In the genomic region with DNA sequence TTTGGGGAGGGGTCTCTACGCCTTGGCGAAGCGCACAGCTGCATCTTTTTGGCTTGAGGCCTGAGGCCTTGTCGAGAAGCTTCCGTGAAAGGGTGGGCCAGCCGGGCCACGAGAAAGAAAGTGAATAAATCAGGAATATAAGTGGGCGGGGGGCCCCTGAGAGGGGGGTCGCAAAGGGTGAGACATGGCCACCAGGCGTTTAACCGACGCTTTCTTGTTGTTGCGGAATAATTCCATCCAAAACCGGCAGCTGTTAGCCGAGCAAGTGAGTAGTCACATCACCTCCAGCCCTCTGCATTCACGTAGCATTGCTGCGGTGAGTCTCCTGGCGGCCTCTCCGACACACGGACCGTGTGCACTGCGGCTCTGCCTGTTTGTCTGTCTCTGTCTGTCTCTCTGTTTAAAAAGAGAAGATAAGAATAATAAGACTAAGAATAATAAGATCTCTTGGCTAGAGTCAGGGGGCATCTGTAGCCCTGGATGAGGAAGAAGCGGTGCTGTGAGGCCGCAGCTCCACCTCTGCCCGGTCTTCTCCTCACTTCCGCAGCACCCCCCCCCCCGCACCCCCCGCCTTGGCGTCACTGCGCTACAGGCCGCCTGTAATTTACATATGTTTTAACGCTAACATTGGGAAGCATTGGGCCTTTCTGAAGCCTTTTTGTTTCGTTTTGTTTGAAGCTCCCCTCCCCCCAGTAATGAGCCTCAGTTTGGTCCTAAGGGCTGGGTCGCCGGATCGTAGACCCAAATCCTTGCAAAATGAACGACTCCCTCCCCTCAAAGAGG, we compare ENCODE assay signal across 1 cellular context.
A peak's percentile ranks its signal among the peaks of the same experiment; 100 is the strongest.
TF ChIP-seq lines count a peak whose summit lies in the region.

No MANE protein-coding gene starts in this region.

TF ChIP-seq in K562, 482 proteins besides CTCF, POLR2A, EP300 and RAD21 (continued from another document and continues in another):
- no peak for TF ChIP-seq PATZ1 (CRISPR knock-in tag; IDR thresholded peaks at IDR 0.05; ENCODE audit: borderline replicate concordance)
- no peak for TF ChIP-seq PRDM10 (IDR thresholded peaks at IDR 0.05; ENCODE audit: partially characterized antibody)
- TF ChIP-seq KDM5B (IDR thresholded peaks at IDR 0.05; ENCODE audit: insufficient replicate concordance, low read depth, low read length) = peak; percentile 32
- no peak for TF ChIP-seq PREB (CRISPR knock-in tag; IDR thresholded peaks at IDR 0.05)
- TF ChIP-seq ATF1 (CRISPR knock-in tag; IDR thresholded peaks at IDR 0.05) = no peak; the same call in 1 of the 2 replicates
- peak; percentile 89 for TF ChIP-seq ATF1 (tag; IDR thresholded peaks at IDR 0.05)
- peak; percentile 52 for TF ChIP-seq ETS1 (conservative IDR thresholded peaks at IDR 0.05; ENCODE audit: control insufficient read depth, low read depth, low read length)
- peak; percentile 28; the same call in 1 of the 2 replicates for TF ChIP-seq POLR2H (tag; IDR thresholded peaks at IDR 0.05; ENCODE audit: low read depth)
- TF ChIP-seq, protein P1, sequence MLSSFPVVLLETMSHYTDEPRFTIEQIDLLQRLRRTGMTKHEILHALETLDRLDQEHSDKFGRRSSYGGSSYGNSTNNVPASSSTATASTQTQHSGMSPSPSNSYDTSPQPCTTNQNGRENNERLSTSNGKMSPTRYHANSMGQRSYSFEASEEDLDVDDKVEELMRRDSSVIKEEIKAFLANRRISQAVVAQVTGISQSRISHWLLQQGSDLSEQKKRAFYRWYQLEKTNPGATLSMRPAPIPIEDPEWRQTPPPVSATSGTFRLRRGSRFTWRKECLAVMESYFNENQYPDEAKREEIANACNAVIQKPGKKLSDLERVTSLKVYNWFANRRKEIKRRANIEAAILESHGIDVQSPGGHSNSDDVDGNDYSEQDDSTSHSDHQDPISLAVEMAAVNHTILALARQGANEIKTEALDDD (IDR thresholded peaks at IDR 0.05) = no peak
- TF ChIP-seq POLR2AphosphoS2 (IDR thresholded peaks at IDR 0.05; ENCODE audit: low read length) = no peak
- TF ChIP-seq ATF4 (CRISPR knock-in tag; IDR thresholded peaks at IDR 0.05) = no peak
- peak; percentile 28 for TF ChIP-seq POLR2B (IDR thresholded peaks at IDR 0.05; ENCODE audit: low read depth, partially characterized antibody)
- no peak for TF ChIP-seq RBM14 (IDR thresholded peaks at IDR 0.05; ENCODE audit: borderline replicate concordance, insufficient read depth, low read depth, low read length)
- TF ChIP-seq TBP (optimal IDR thresholded peaks at IDR 0.05; ENCODE audit: low read depth, low read length) = peak; percentile 29
- peak; percentile 41; the same call in 1 of the 2 replicates for TF ChIP-seq ETV1 (tag; conservative IDR thresholded peaks at IDR 0.05; ENCODE audit: low read depth)
- TF ChIP-seq RBBP5 (IDR thresholded peaks at IDR 0.05; ENCODE audit: borderline replicate concordance, insufficient read depth, low read length, poor library complexity, severe bottlenecking) = peak; percentile 17
- TF ChIP-seq PHF20 (IDR thresholded peaks at IDR 0.05; ENCODE audit: partially characterized antibody) = peak; percentile 20
- no peak for TF ChIP-seq HSF4 (CRISPR knock-in tag; IDR thresholded peaks at IDR 0.05; ENCODE audit: borderline replicate concordance)
- peak; percentile 38; the same call in 1 of the 2 replicates for TF ChIP-seq POLR2AphosphoS5 (IDR thresholded peaks at IDR 0.05; ENCODE audit: control insufficient read depth, insufficient read depth, low read depth, low read length)
- TF ChIP-seq KDM4B (IDR thresholded peaks at IDR 0.05; ENCODE audit: borderline replicate concordance in 2 of 2, low read depth in 1 of 2) = peak in 1 of 2 experiments; percentile 56; a peak in 1 of 4 replicates
- TF ChIP-seq ZNF592 (IDR thresholded peaks at IDR 0.05) = 0 out of 2 replicates have a peak, but pooled peaks have one; percentile 5
- no peak for TF ChIP-seq ZNF398 (CRISPR knock-in tag; IDR thresholded peaks at IDR 0.05)
- TF ChIP-seq YY1 (IDR thresholded peaks at IDR 0.05; ENCODE audit: borderline replicate concordance in 1 of 3, control insufficient read depth in 1 of 3, extremely low read depth in 1 of 3, insufficient read depth in 3 of 3, insufficient read length in 1 of 3, insufficient replicate concordance in 2 of 3, low read depth in 1 of 3, low read length in 2 of 3) = peak in 1 of 3 experiments; percentile 3
- TF ChIP-seq ZNF263 (CRISPR knock-in tag; IDR thresholded peaks at IDR 0.05; ENCODE audit: borderline replicate concordance) = peak; percentile 46; the same call in 1 of the 2 replicates
- TF ChIP-seq TGIF2 (CRISPR knock-in tag; IDR thresholded peaks at IDR 0.05) = no peak
- peak; percentile 34; the same call in 1 of the 2 replicates for TF ChIP-seq ZBTB7A (IDR thresholded peaks at IDR 0.05; ENCODE audit: borderline replicate concordance, control insufficient read depth, low read depth, low read length)
- TF ChIP-seq, protein P2, sequence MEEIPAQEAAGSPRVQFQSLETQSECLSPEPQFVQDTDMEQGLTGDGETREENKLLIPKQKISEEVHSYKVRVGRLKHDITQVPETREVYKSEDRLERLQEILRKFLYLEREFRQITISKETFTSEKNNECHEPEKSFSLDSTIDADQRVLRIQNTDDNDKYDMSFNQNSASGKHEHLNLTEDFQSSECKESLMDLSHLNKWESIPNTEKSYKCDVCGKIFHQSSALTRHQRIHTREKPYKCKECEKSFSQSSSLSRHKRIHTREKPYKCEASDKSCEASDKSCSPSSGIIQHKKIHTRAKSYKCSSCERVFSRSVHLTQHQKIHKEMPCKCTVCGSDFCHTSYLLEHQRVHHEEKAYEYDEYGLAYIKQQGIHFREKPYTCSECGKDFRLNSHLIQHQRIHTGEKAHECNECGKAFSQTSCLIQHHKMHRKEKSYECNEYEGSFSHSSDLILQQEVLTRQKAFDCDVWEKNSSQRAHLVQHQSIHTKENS (CRISPR knock-in tag; IDR thresholded peaks at IDR 0.05) = no peak
- TF ChIP-seq ZNF224 (CRISPR knock-in tag; IDR thresholded peaks at IDR 0.05) = no peak
- TF ChIP-seq SIN3A (IDR thresholded peaks at IDR 0.05; ENCODE audit: borderline replicate concordance in 2 of 2, control insufficient read depth in 1 of 2, low read depth in 2 of 2, low read length in 2 of 2) = peak; percentile 39 to 73; a peak in 1 of 4 replicates
- no peak for TF ChIP-seq ILK (tag; IDR thresholded peaks at IDR 0.05; ENCODE audit: borderline replicate concordance, low read depth)
- TF ChIP-seq ZNF12 (CRISPR knock-in tag; IDR thresholded peaks at IDR 0.05) = 0 out of 2 replicates have a peak, but pooled peaks have one; percentile 5
- no peak for TF ChIP-seq ZNF41 (CRISPR knock-in tag; conservative IDR thresholded peaks at IDR 0.05)
- no peak for TF ChIP-seq MAFK (IDR thresholded peaks at IDR 0.05; ENCODE audit: low read length)
- peak in 1 of 2 experiments; percentile 53; a peak in 2 of 4 replicates for TF ChIP-seq FOXK2 (conservative IDR thresholded peaks at IDR 0.05 in 1 of 2, IDR thresholded peaks at IDR 0.05 in 1 of 2; ENCODE audit: low read depth in 2 of 2)
